16 cellular contexts compared by ENCODE assay signal in the genomic region with DNA sequence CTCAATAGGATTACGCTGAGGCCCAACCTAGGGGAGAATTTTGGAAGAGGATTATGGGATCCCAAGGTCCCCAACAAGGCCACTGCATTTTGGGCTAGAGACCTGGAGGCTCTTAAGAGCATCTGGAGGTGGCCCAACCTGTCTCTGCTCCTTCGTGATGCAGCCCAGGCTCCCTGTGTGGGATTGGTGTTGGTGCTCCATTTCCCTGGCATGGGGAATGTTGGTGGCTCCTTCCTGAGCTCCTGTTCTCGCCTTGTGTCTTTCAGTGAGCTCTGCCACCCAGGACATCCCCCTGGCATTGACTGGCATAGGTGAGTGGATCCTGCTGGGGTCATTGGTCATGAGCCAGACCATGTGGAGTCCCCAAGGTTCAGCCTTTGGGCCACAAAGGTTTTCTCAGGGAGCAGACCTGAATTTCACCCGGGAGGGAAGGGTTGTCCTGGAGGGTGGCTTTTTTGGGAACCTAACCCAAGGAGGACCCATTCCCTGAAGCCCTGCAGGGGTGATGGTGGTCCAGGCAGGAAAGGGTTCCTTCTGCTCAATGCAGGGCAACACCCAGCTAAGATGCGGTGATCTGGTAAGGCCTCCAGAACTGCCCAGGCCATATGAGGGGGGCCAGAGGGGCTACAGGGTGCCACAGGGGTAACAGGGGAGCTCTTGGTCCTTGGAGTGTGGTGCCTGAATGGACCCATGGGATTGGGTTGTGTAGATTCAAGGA.
DNase-seq lines count a peak whose midpoint lies in the region; ATAC-seq and TF ChIP-seq lines count a peak whose summit lies in the region.
"Had no signal": no experiment of that assay in that cellular context is flagged by ENCODE, and none has a peak within 500 bp of the region (broad histone marks: within the 10 kb centered on the region; RNA-seq: fewer than 3 reads in every experiment).

No MANE protein-coding gene starts in this region.

- no peaks in the 10 kb centered on the region for H3K4me1 Mint-ChIP-seq in activated naive CD4-positive, alpha-beta T cell treated with anti-CD3 and anti-CD28 coated beads, Interleukin-2, amount 10 ng/mL, durations not matched to agents 7 days and 5 days
- no peaks in the 10 kb centered on the region for H3K4me1 Mint-ChIP-seq in activated naive CD4-positive, alpha-beta T cell treated with anti-CD3 and anti-CD28 coated beads for 36 hours (ENCODE audit: low read depth)
- H3K4me1 Mint-ChIP-seq in natural killer cell treated with Interleukin-12 subunit alpha and Interleukin-12 subunit beta and Interleukin-15 and Interleukin-18, amount 100 ng/mL, for 72 hours (ENCODE audit: low read depth in 2 of 2): no peaks in the 10 kb centered on the region
- no peaks in the 10 kb centered on the region for H3K4me1 Mint-ChIP-seq in natural killer cell
- H3K4me1 Mint-ChIP-seq: CD4-positive, alpha-beta memory T cell; H9 had no signal

- H3K9me3 Mint-ChIP-seq in activated naive CD4-positive, alpha-beta T cell treated with anti-CD3 and anti-CD28 coated beads, Interleukin-2, amount 10 ng/mL, durations not matched to agents 7 days and 5 days: peaks cover 35% of the 10 kb centered on the region
- peaks cover 9% of the 10 kb centered on the region for H3K9me3 Mint-ChIP-seq in activated naive CD4-positive, alpha-beta T cell treated with anti-CD3 and anti-CD28 coated beads for 36 hours
- no peaks in the 10 kb centered on the region for H3K9me3 Mint-ChIP-seq in natural killer cell treated with Interleukin-12 subunit alpha and Interleukin-12 subunit beta and Interleukin-15 and Interleukin-18, amount 100 ng/mL, for 72 hours
- peaks cover 0 to 4% of the 10 kb centered on the region in 2 donors for H3K9me3 Mint-ChIP-seq in natural killer cell

- CTCF ChIA-PET in activated naive CD4-positive, alpha-beta T cell treated with anti-CD3 and anti-CD28 coated beads, Interleukin-2, amount 10 ng/mL, durations not matched to agents 7 days and 5 days (lab: Charles Lee): no interaction called here
- CTCF ChIA-PET in activated naive CD4-positive, alpha-beta T cell treated with anti-CD3 and anti-CD28 coated beads for 36 hours (lab: Charles Lee): no interaction called here

- peak; percentile 13 for DNase-seq in activated naive CD4-positive, alpha-beta T cell treated with anti-CD3 and anti-CD28 coated beads, Interleukin-2, amount 10 ng/mL, durations not matched to agents 7 days and 5 days
- DNase-seq in activated naive CD4-positive, alpha-beta T cell treated with anti-CD3 and anti-CD28 coated beads for 36 hours: no peak
- DNase-seq in natural killer cell treated with Interleukin-12 subunit alpha and Interleukin-12 subunit beta and Interleukin-15 and Interleukin-18, amount 100 ng/mL, for 72 hours (ENCODE audit: low spot score): peak; percentile 32
- DNase-seq in natural killer cell (no peak), spleen (peak; percentile 48), SW 1271 (lab: John Stamatoyannopoulos, UW) (no peak), C1 segment of cervical spinal cord (lab: John Stamatoyannopoulos, UW) (no peak)
- DNase-seq: AML-193, DMS153, DMS79 treated with DMSO at 0.1 percent for 48 hours, EL, GOT3, H9 had no signal

- H3K4me3 ChIP-seq in spleen: no peak overlapping the region
- H3K4me3 ChIP-seq: BLaER1 treated with 17β-estradiol and CSF1 and Interleukin-3, amounts not matched to agents 10 nM and 100 nM had no signal

- no peaks in the 10 kb centered on the region for H3K36me3 Mint-ChIP-seq in activated naive CD4-positive, alpha-beta T cell treated with anti-CD3 and anti-CD28 coated beads, Interleukin-2, amount 10 ng/mL, durations not matched to agents 7 days and 5 days
- no peaks in the 10 kb centered on the region for H3K36me3 Mint-ChIP-seq in activated naive CD4-positive, alpha-beta T cell treated with anti-CD3 and anti-CD28 coated beads for 36 hours (ENCODE audit: low read depth)
- no peaks in the 10 kb centered on the region for H3K36me3 Mint-ChIP-seq in natural killer cell treated with Interleukin-12 subunit alpha and Interleukin-12 subunit beta and Interleukin-15 and Interleukin-18, amount 100 ng/mL, for 72 hours
- no peaks in the 10 kb centered on the region for H3K36me3 Mint-ChIP-seq in natural killer cell
- H3K36me3 Mint-ChIP-seq: CD4-positive, alpha-beta memory T cell had no signal

- no peak overlapping the region for H3K4me3 Mint-ChIP-seq in activated naive CD4-positive, alpha-beta T cell treated with anti-CD3 and anti-CD28 coated beads, Interleukin-2, amount 10 ng/mL, durations not matched to agents 7 days and 5 days
- H3K4me3 Mint-ChIP-seq in activated naive CD4-positive, alpha-beta T cell treated with anti-CD3 and anti-CD28 coated beads for 36 hours: no peak overlapping the region
- no peak overlapping the region for H3K4me3 Mint-ChIP-seq in natural killer cell treated with Interleukin-12 subunit alpha and Interleukin-12 subunit beta and Interleukin-15 and Interleukin-18, amount 100 ng/mL, for 72 hours
- no peak overlapping the region for H3K4me3 Mint-ChIP-seq in natural killer cell
- H3K4me3 Mint-ChIP-seq: CD4-positive, alpha-beta memory T cell; H9 had no signal

- no peaks in the 10 kb centered on the region for H3K27me3 ChIP-seq in spleen (replicated peaks in 1 of 7)
- H3K27me3 ChIP-seq: BLaER1 treated with 17β-estradiol and CSF1 and Interleukin-3, amounts not matched to agents 10 nM and 100 nM had no signal

- ATAC-seq in natural killer cell treated with Interleukin-12 subunit alpha and Interleukin-12 subunit beta and Interleukin-15 and Interleukin-18, amount 100 ng/mL, for 72 hours: no peak
- ATAC-seq in natural killer cell: no peak

- H3K9me3 ChIP-seq in spleen: peaks cover 0 to 100% (median 69%) of the 10 kb centered on the region in 8 donors

- no peaks in the 10 kb centered on the region for H3K4me1 ChIP-seq in spleen
- H3K4me1 ChIP-seq: BLaER1 treated with 17β-estradiol and CSF1 and Interleukin-3, amounts not matched to agents 10 nM and 100 nM had no signal

- TF ChIP-seq CTCF in natural killer cell (IDR thresholded peaks at IDR 0.05) (no peak), spleen (IDR thresholded peaks at IDR 0.05 in 8 of 11, conservative IDR thresholded peaks at IDR 0.05 in 3 of 11) (no peak)

- TF ChIP-seq POLR2A in spleen (IDR thresholded peaks at IDR 0.05): no peak

- H3K27ac ChIP-seq in spleen: no peak overlapping the region
- H3K27ac ChIP-seq: 22Rv1; BLaER1 treated with 17β-estradiol and CSF1 and Interleukin-3, amounts not matched to agents 10 nM and 100 nM had no signal

- 69 to 84% (median 74%) methylated on average over 4 to 5 of the region's 5 CpGs for WGBS in spleen, 5 donors

- intact Hi-C loops in activated naive CD4-positive, alpha-beta T cell treated with anti-CD3 and anti-CD28 coated beads for 36 hours (cut with micrococcal nuclease): no loop called here
- intact Hi-C loops in natural killer cell (cut with micrococcal nuclease) (no loop called here), spleen (cut with DNase I; ENCODE audit: low total_unique reads) (no loop called here)

- H3K27ac Mint-ChIP-seq in activated naive CD4-positive, alpha-beta T cell treated with anti-CD3 and anti-CD28 coated beads, Interleukin-2, amount 10 ng/mL, durations not matched to agents 7 days and 5 days: no peak overlapping the region
- no peak overlapping the region for H3K27ac Mint-ChIP-seq in activated naive CD4-positive, alpha-beta T cell treated with anti-CD3 and anti-CD28 coated beads for 36 hours
- no peak overlapping the region for H3K27ac Mint-ChIP-seq in natural killer cell treated with Interleukin-12 subunit alpha and Interleukin-12 subunit beta and Interleukin-15 and Interleukin-18, amount 100 ng/mL, for 72 hours
- H3K27ac Mint-ChIP-seq in natural killer cell: no peak overlapping the region
- H3K27ac Mint-ChIP-seq: H9 had no signal

- no peaks in the 10 kb centered on the region for H3K27me3 Mint-ChIP-seq in activated naive CD4-positive, alpha-beta T cell treated with anti-CD3 and anti-CD28 coated beads, Interleukin-2, amount 10 ng/mL, durations not matched to agents 7 days and 5 days
- H3K27me3 Mint-ChIP-seq in activated naive CD4-positive, alpha-beta T cell treated with anti-CD3 and anti-CD28 coated beads for 36 hours (ENCODE audit: low read depth): no peaks in the 10 kb centered on the region
- H3K27me3 Mint-ChIP-seq in natural killer cell treated with Interleukin-12 subunit alpha and Interleukin-12 subunit beta and Interleukin-15 and Interleukin-18, amount 100 ng/mL, for 72 hours: no peaks in the 10 kb centered on the region
- H3K27me3 Mint-ChIP-seq in natural killer cell (ENCODE audit: low read depth in 2 of 2): no peaks in the 10 kb centered on the region
- H3K27me3 Mint-ChIP-seq: CD4-positive, alpha-beta memory T cell had no signal

- H3K36me3 ChIP-seq in spleen: no peaks in the 10 kb centered on the region
- H3K36me3 ChIP-seq: BLaER1 treated with 17β-estradiol and CSF1 and Interleukin-3, amounts not matched to agents 10 nM and 100 nM had no signal

Comparison
In these comparisons a context has a peak if more than half of its experiments do, and no peak if none do; other contexts are left out.
1. DNase-seq: peak in activated naive CD4-positive, alpha-beta T cell treated with anti-CD3 and anti-CD28 coated beads, Interleukin-2, amount 10 ng/mL, durations not matched to agents 7 days and 5 days (single experiment), natural killer cell treated with Interleukin-12 subunit alpha and Interleukin-12 subunit beta and Interleukin-15 and Interleukin-18, amount 100 ng/mL, for 72 hours (single experiment) and spleen (single experiment); none in activated naive CD4-positive, alpha-beta T cell treated with anti-CD3 and anti-CD28 coated beads for 36 hours (single experiment), natural killer cell (single experiment), SW 1271 (0 of 2) and C1 segment of cervical spinal cord (0 of 14).